Comparison of ENCODE assay signal across 1 cellular context in the genomic region with DNA sequence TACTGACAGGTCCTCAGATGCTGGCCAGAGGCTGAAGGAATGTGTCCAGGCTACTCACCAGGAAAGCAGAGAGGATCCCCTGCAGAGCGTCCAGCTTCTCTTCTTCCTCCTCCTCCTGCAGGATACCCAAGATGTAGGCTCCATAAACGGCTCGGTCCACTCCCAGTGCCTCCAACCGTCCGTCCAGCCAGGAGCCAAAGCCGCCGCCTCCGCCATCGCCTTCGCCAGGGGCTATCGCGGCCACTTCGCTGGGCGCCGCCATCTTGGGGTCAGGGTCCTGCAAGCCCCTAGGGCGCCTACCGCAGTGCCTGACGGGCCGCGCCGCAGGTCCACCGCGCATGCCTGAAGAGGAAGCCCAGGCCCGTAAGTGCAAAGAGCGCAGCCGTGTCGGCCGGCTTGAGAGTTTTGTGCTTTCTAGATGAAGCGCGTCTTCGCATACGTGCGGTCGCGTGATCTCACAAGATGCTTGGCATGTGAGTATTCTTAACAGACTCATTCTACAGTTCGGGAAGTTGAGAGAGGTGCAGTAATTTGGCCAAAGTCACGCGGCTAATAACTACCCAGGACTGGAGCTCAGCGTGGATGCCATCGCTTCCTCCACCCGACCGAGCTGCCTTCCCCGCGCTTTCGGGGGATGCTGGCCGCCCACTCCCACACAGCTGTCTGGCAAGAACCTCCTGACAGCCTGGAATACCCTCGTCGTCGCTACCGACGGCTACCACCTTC.
A peak's percentile ranks its signal among the peaks of the same experiment; 100 is the strongest.
TF ChIP-seq lines count a peak whose summit lies in the region.

TSS of gene CCDC43 (minus strand) at position 285 of the 726 bp plus-strand sequence. CDS start at position 262, 23 bp downstream.

TF ChIP-seq in HepG2, 621 proteins besides CTCF, POLR2A, EP300 and RAD21 (continued from another document and continues in another):
- TF ChIP-seq ZNF142 (CRISPR knock-in tag; IDR thresholded peaks at IDR 0.05) (peak; percentile 97), ETV5 (CRISPR knock-in tag; IDR thresholded peaks at IDR 0.05; ENCODE audit: borderline replicate concordance) (peak; percentile 37; the same call in 1 of the 2 replicates), MED8 (CRISPR knock-in tag; IDR thresholded peaks at IDR 0.05; ENCODE audit: insufficient replicate concordance) (peak; percentile 96), RFXAP (CRISPR knock-in tag; IDR thresholded peaks at IDR 0.05; ENCODE audit: borderline replicate concordance) (0 out of 2 replicates have a peak, but pooled peaks have one; percentile 62), ZSCAN22 (CRISPR knock-in tag; IDR thresholded peaks at IDR 0.05) (peak; percentile 90), ZNF841 (CRISPR knock-in tag; IDR thresholded peaks at IDR 0.05; ENCODE audit: borderline replicate concordance) (no peak), ZNF468 (CRISPR knock-in tag; IDR thresholded peaks at IDR 0.05) (no peak), ZBTB7A (CRISPR knock-in tag; IDR thresholded peaks at IDR 0.05) (peak; percentile 94), SCMH1 (CRISPR knock-in tag; IDR thresholded peaks at IDR 0.05; ENCODE audit: borderline replicate concordance) (no peak), NCOR1 (IDR thresholded peaks at IDR 0.05; ENCODE audit: borderline replicate concordance, low read length) (peak; percentile 45; the same call in 1 of the 2 replicates), ZNF766 (CRISPR knock-in tag; IDR thresholded peaks at IDR 0.05; ENCODE audit: borderline replicate concordance) (peak; percentile 97), AHR (CRISPR knock-in tag; IDR thresholded peaks at IDR 0.05) (peak; percentile 59; the same call in 1 of the 2 replicates), NFE2L2 (IDR thresholded peaks at IDR 0.05; ENCODE audit: low read length) (no peak), KLF9 (CRISPR knock-in tag; IDR thresholded peaks at IDR 0.05; ENCODE audit: low read depth) (peak; percentile 75; the same call in 1 of the 2 replicates), HHEX (CRISPR knock-in tag; IDR thresholded peaks at IDR 0.05) (0 out of 2 replicates have a peak, but pooled peaks have one; percentile 28), BHLHE40 (IDR thresholded peaks at IDR 0.05; ENCODE audit: low read length) (peak; percentile 75), KLF12 (CRISPR knock-in tag; IDR thresholded peaks at IDR 0.05; ENCODE audit: borderline replicate concordance) (peak; percentile 73; the same call in 1 of the 2 replicates), FOXP1 (IDR thresholded peaks at IDR 0.05) (no peak), FOXP1 (CRISPR knock-in tag; IDR thresholded peaks at IDR 0.05) (no peak), RXRB (CRISPR knock-in tag; IDR thresholded peaks at IDR 0.05; ENCODE audit: borderline replicate concordance) (0 out of 2 replicates have a peak, but pooled peaks have one; percentile 53), MED13 (CRISPR knock-in tag; IDR thresholded peaks at IDR 0.05) (no peak), CCAR2 (optimal IDR thresholded peaks at IDR 0.05; ENCODE audit: low read depth, low read length) (peak; percentile 25), TOE1 (CRISPR knock-in tag; IDR thresholded peaks at IDR 0.05) (no peak), GATAD1 (CRISPR knock-in tag; IDR thresholded peaks at IDR 0.05) (peak; percentile 99), ZBTB25 (CRISPR knock-in tag; IDR thresholded peaks at IDR 0.05) (peak; percentile 68; the same call in 1 of the 2 replicates), ZNF629 (CRISPR knock-in tag; conservative IDR thresholded peaks at IDR 0.05) (peak; percentile 71), ZNF772 (CRISPR knock-in tag; IDR thresholded peaks at IDR 0.05) (peak; percentile 99), RCOR2 (CRISPR knock-in tag; IDR thresholded peaks at IDR 0.05) (no peak), ZNF256 (CRISPR knock-in tag; conservative IDR thresholded peaks at IDR 0.05) (0 out of 2 replicates have a peak, but pooled peaks have one; percentile 58)
- TF ChIP-seq, protein P1, sequence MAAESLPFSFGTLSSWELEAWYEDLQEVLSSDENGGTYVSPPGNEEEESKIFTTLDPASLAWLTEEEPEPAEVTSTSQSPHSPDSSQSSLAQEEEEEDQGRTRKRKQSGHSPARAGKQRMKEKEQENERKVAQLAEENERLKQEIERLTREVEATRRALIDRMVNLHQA (CRISPR knock-in tag; IDR thresholded peaks at IDR 0.05): no peak
- TF ChIP-seq, protein P2, sequence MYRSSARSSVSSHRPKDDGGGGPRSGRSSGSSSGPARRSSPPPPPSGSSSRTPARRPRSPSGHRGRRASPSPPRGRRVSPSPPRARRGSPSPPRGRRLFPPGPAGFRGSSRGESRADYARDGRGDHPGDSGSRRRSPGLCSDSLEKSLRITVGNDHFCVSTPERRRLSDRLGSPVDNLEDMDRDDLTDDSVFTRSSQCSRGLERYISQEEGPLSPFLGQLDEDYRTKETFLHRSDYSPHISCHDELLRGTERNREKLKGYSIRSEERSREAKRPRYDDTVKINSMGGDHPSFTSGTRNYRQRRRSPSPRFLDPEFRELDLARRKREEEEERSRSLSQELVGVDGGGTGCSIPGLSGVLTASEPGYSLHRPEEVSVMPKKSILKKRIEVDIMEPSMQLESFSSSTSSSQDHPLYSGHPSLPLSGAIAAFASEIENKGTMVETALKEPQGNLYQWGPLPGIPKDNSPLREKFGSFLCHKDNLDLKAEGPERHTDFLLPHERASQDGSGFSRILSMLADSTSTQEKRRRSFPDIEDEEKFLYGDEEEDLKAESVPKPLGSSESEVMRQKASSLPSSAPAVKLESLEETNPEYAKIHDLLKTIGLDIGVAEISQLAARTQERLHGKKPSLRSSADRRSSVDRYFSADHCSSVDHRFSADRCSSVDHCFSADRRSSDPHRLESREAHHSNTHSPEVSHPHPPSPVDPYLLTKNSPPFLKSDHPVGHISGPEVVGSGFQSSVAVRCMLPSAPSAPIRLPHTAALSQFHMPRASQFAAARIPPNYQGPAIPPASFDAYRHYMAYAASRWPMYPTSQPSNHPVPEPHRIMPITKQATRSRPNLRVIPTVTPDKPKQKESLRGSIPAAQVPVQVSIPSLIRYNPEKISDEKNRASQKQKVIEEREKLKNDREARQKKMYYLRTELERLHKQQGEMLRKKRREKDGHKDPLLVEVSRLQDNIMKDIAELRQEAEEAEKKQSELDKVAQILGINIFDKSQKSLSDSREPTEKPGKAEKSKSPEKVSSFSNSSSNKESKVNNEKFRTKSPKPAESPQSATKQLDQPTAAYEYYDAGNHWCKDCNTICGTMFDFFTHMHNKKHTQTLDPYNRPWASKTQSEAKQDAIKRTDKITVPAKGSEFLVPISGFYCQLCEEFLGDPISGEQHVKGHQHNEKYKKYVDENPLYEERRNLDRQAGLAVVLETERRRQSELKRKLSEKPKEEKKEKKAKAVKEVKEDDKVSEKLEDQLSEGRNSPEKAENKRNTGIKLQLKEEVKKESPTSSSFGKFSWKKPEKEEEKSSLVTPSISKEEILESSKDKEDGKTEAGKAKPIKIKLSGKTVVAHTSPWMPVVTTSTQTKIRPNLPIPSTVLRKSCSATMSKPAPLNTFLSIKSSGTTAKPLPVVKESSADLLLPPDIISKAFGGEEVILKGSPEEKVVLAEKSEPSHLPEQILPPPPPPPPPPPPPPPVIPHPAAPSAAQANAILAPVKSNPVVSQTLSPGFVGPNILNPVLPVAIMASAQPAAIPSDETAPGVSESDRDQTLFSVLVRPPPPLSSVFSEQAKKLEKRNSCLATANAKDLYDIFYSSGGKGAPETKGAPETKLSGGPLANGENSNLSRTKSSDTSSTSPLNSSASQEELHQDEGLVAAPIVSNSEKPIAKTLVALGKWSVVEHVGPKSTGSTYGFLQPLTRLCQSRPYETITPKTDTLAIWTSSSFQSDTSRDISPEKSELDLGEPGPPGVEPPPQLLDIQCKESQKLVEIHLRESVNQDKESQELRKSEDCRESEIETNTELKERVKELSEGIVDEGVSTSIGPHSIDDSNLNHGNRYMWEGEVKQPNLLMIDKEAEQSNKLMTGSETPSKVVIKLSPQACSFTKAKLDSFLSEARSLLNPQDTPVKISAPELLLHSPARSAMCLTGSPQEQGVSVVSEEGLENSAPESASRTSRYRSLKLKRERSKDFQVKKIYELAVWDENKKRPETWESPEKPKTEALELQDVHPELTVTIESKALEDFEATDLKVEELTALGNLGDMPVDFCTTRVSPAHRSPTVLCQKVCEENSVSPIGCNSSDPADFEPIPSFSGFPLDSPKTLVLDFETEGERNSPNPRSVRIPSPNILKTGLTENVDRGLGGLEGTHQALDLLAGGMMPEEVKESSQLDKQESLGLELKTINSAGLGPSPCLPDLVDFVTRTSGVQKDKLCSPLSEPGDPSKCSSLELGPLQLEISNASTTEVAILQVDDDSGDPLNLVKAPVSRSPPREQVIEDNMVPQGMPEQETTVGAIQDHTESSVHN (CRISPR knock-in tag; IDR thresholded peaks at IDR 0.05): peak; percentile 42; the same call in 1 of the 2 replicates
- TF ChIP-seq, protein P3, sequence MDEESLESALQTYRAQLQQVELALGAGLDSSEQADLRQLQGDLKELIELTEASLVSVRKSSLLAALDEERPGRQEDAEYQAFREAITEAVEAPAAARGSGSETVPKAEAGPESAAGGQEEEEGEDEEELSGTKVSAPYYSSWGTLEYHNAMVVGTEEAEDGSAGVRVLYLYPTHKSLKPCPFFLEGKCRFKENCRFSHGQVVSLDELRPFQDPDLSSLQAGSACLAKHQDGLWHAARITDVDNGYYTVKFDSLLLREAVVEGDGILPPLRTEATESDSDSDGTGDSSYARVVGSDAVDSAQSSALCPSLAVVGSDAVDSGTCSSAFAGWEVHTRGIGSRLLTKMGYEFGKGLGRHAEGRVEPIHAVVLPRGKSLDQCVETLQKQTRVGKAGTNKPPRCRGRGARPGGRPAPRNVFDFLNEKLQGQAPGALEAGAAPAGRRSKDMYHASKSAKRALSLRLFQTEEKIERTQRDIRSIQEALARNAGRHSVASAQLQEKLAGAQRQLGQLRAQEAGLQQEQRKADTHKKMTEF (CRISPR knock-in tag; IDR thresholded peaks at IDR 0.05): peak; percentile 91
- TF ChIP-seq, protein P4, sequence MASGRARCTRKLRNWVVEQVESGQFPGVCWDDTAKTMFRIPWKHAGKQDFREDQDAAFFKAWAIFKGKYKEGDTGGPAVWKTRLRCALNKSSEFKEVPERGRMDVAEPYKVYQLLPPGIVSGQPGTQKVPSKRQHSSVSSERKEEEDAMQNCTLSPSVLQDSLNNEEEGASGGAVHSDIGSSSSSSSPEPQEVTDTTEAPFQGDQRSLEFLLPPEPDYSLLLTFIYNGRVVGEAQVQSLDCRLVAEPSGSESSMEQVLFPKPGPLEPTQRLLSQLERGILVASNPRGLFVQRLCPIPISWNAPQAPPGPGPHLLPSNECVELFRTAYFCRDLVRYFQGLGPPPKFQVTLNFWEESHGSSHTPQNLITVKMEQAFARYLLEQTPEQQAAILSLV (CRISPR knock-in tag; IDR thresholded peaks at IDR 0.05; ENCODE audit: borderline replicate concordance): peak; percentile 98
- TF ChIP-seq, protein P5, sequence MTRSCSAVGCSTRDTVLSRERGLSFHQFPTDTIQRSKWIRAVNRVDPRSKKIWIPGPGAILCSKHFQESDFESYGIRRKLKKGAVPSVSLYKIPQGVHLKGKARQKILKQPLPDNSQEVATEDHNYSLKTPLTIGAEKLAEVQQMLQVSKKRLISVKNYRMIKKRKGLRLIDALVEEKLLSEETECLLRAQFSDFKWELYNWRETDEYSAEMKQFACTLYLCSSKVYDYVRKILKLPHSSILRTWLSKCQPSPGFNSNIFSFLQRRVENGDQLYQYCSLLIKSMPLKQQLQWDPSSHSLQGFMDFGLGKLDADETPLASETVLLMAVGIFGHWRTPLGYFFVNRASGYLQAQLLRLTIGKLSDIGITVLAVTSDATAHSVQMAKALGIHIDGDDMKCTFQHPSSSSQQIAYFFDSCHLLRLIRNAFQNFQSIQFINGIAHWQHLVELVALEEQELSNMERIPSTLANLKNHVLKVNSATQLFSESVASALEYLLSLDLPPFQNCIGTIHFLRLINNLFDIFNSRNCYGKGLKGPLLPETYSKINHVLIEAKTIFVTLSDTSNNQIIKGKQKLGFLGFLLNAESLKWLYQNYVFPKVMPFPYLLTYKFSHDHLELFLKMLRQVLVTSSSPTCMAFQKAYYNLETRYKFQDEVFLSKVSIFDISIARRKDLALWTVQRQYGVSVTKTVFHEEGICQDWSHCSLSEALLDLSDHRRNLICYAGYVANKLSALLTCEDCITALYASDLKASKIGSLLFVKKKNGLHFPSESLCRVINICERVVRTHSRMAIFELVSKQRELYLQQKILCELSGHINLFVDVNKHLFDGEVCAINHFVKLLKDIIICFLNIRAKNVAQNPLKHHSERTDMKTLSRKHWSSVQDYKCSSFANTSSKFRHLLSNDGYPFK (CRISPR knock-in tag; IDR thresholded peaks at IDR 0.05; ENCODE audit: borderline replicate concordance): peak; percentile 97
